Comparison of ENCODE assay signal across 16 cellular contexts in the genomic region with DNA sequence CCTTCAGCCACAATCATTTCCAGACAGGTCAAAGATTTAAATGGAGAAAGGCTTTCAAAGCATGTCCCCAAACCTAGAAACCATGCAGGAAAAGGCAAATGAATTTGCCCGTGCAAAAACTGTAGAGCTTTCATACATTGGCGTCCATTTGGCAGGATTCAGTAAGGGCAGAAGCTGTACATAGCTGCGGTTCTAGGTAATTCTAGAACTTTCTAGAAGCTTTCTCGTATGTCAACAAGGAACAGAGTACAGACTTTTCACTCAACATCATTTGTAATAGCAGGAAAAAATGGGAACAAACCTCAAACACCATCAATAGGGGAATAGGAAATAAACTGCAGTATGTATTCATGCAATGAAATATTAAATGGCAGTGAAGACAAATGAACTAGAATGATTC. TPM values are rescaled to one million over a fixed set of nuclear protein-coding genes. Genes with fewer than 3 reads are reported as not detected.
A peak's percentile ranks its signal among the peaks of the same experiment; 100 is the strongest.
DNase-seq lines count a peak whose midpoint lies in the region; ATAC-seq and TF ChIP-seq lines count a peak whose summit lies in the region.
"Had no signal": no experiment of that assay in that cellular context is flagged by ENCODE, and none has a peak within 500 bp of the region (broad histone marks: within the 10 kb centered on the region; RNA-seq: fewer than 3 reads in every experiment).

No MANE protein-coding gene starts in this region.

- H3K4me3 Mint-ChIP-seq in dendritic cell treated with granulocyte-macrophage colony-stimulating factor and Interleukin-4, amounts not matched to agents 40 ng/mL and 50 ng/mL, for 4 days, result no peak overlapping the region

- intact Hi-C loops in dendritic cell treated with granulocyte-macrophage colony-stimulating factor and Interleukin-4, amounts not matched to agents 40 ng/mL and 50 ng/mL, for 4 days (cut with micrococcal nuclease), result no loop called here
- intact Hi-C loops in transverse colon (cut with DNase I; ENCODE audit: low total_unique reads) (no loop called here), lower lobe of right lung (cut with DNase I) (no loop called here)

- TF ChIP-seq EP300 in transverse colon (IDR thresholded peaks at IDR 0.05; ENCODE audit: low read depth), result no peak

- in situ Hi-C loops in transverse colon (cut with MboI; ENCODE audit: low pct_ligation_motif_present in 1 of 4, low pct_unique_long_range_greater_than_20kb in 1 of 4, low sequenced_read_pairs in 3 of 4), result loop anchor here in 1 of 4 donors (25.0 kb wide), 1 partner anchor 243 kb away; no protein-coding TSS in a partner anchor

- peak; percentile 58 for DNase-seq in NCI-H2227 (lab: John Stamatoyannopoulos, UW; ENCODE audit: unreplicated experiment)
- no peak for DNase-seq in NCI-H2227 treated with DMSO at 0.1 percent for 48 hours (lab: John Stamatoyannopoulos, UW)
- DNase-seq in OCI-M1 (lab: John Stamatoyannopoulos, UW), result peak; percentile 58
- DNase-seq in transverse colon, result no peak
- no peak for DNase-seq in Kasumi-1 (lab: John Stamatoyannopoulos, UW)
- DNase-seq in lower lobe of right lung, result no peak
- DNase-seq: 8988T, Caco-2, MG63, midbrain, NCI-H2029 treated with DMSO at 0.1 percent for 48 hours, testis had no signal

- H3K9me3 ChIP-seq in transverse colon (no peaks in the 10 kb centered on the region), lower lobe of right lung (no peaks in the 10 kb centered on the region)
- H3K9me3 ChIP-seq: Caco-2, MG63, testis had no signal

- H3K4me3 ChIP-seq in skin epidermis (no peak overlapping the region), transverse colon (no peak overlapping the region), lower lobe of right lung (no peak overlapping the region)
- H3K4me3 ChIP-seq: GM23248, MG63, testis had no signal

- 80% methylated on average over 4 of the region's 4 CpGs; no CpG with 5 or more reads in 1 of the 2 donors for WGBS in transverse colon (ENCODE audit: low coverage in 1 of 2), 2 donors

- H3K36me3 Mint-ChIP-seq in dendritic cell treated with granulocyte-macrophage colony-stimulating factor and Interleukin-4, amounts not matched to agents 40 ng/mL and 50 ng/mL, for 4 days (ENCODE audit: low read depth), result peaks cover 51% of the 10 kb centered on the region

- H3K36me3 ChIP-seq in transverse colon (peaks cover 0 to 3% (median 0%) of the 10 kb centered on the region in 4 donors), lower lobe of right lung (no peaks in the 10 kb centered on the region)
- H3K36me3 ChIP-seq: MG63 had no signal

- H3K27me3 Mint-ChIP-seq in dendritic cell treated with granulocyte-macrophage colony-stimulating factor and Interleukin-4, amounts not matched to agents 40 ng/mL and 50 ng/mL, for 4 days, result no peaks in the 10 kb centered on the region

- TF ChIP-seq CTCF in transverse colon (IDR thresholded peaks at IDR 0.05) (no peak), lower lobe of right lung (IDR thresholded peaks at IDR 0.05) (no peak)

- no peaks in the 10 kb centered on the region for H3K9me3 Mint-ChIP-seq in dendritic cell treated with granulocyte-macrophage colony-stimulating factor and Interleukin-4, amounts not matched to agents 40 ng/mL and 50 ng/mL, for 4 days

- no peak for TF ChIP-seq POLR2A in transverse colon (IDR thresholded peaks at IDR 0.05)

- peak overlapping the region; percentile 72 for H3K27ac Mint-ChIP-seq in dendritic cell treated with granulocyte-macrophage colony-stimulating factor and Interleukin-4, amounts not matched to agents 40 ng/mL and 50 ng/mL, for 4 days

- H3K4me1 ChIP-seq in transverse colon (peaks cover 16 to 64% (median 32%) of the 10 kb centered on the region in 4 donors), lower lobe of right lung (peaks cover 40% of the 10 kb centered on the region)

- H3K27me3 ChIP-seq in transverse colon (no peaks in the 10 kb centered on the region), lower lobe of right lung (ENCODE audit: low read depth) (no peaks in the 10 kb centered on the region)
- H3K27me3 ChIP-seq: MG63, testis had no signal

- ATAC-seq in lower lobe of right lung, result no peak

- peaks cover 77% of the 10 kb centered on the region for H3K4me1 Mint-ChIP-seq in dendritic cell treated with granulocyte-macrophage colony-stimulating factor and Interleukin-4, amounts not matched to agents 40 ng/mL and 50 ng/mL, for 4 days (ENCODE audit: low read depth)

- peak overlapping the region in 11 of 21 experiments; percentile 0 to 96 (median 35) for H3K27ac ChIP-seq in skin epidermis
- peak overlapping the region in 2 of 4 donors; percentile 19 to 84 for H3K27ac ChIP-seq in transverse colon
- no peak overlapping the region for H3K27ac ChIP-seq in lower lobe of right lung
- H3K27ac ChIP-seq: GM23248, parathyroid adenoma, testis had no signal

RNA-seq across cellular contexts. Expression of a gene that starts 11.1 kb away (rescaled TPM):
- total RNA-seq in transverse colon (100 to 1,000 TPM in 3 of 4 donors, 10 to 100 TPM in 1; 67.7 to 200 (median 146) TPM), lower lobe of right lung (71.7 TPM)

Comparison
In these comparisons a context has a peak if more than half of its experiments do, and no peak if none do; other contexts are left out.
1. DNase-seq: peak in NCI-H2227 (single experiment) and OCI-M1 (single experiment); none in NCI-H2227 treated with DMSO at 0.1 percent for 48 hours (single experiment), transverse colon (single experiment), Kasumi-1 (0 of 2) and lower lobe of right lung (single experiment).